ENCODE assay signal across 25 cellular contexts in genomic region chr3:147654827-147655226, GRCh38.
DNase-seq lines count a peak whose midpoint lies in the region; TF ChIP-seq lines count a peak whose summit lies in the region.
"Had no signal": no experiment of that assay in that cellular context is flagged by ENCODE, and none has a peak within 500 bp of the region (broad histone marks: within the 10 kb centered on the region; RNA-seq: fewer than 3 reads in every experiment).

No MANE protein-coding gene starts in this region.

- no peaks in the 10 kb centered on the region for H3K36me3 ChIP-seq in mammary epithelial cell (ENCODE audit: insufficient read depth, low read length)
- H3K36me3 ChIP-seq: BLaER1 treated with 17β-estradiol and CSF1 and Interleukin-3, amounts not matched to agents 10 nM and 100 nM; gastroesophageal sphincter; neural progenitor cell; SJSA1 had no signal

- H3K4me2 ChIP-seq in mammary epithelial cell (ENCODE audit: insufficient read depth, low read depth, low read length): peak overlapping the region; percentile 41
- H3K4me2 ChIP-seq: BLaER1 treated with 17β-estradiol and CSF1 and Interleukin-3, amounts not matched to agents 10 nM and 100 nM; neural progenitor cell had no signal

- H3K4me3 ChIP-seq in mammary epithelial cell (replicated peaks in 1 of 3; ENCODE audit: insufficient read depth in 1 of 3, low read depth in 2 of 3, low read length in 3 of 3): no peak overlapping the region
- H3K4me3 ChIP-seq: BLaER1 treated with 17β-estradiol and CSF1 and Interleukin-3, amounts not matched to agents 10 nM and 100 nM; gastroesophageal sphincter; neural progenitor cell; SJSA1 had no signal

- CTCF ChIA-PET in mammary epithelial cell (lab: Charles Lee; ENCODE audit: low non-redundant PET): interaction anchor here (0.9 kb wide), 1 partner anchor 12 kb away, joined by 9 read pairs; no protein-coding TSS in a partner anchor
- CTCF ChIA-PET in MCF 10A (lab: Yijun Ruan, JAX): no interaction called here

- H3K79me2 ChIP-seq in mammary epithelial cell (ENCODE audit: insufficient read depth, low read length): no peaks in the 10 kb centered on the region

- WGBS in mammary epithelial cell (ENCODE audit: low coverage, missing lambda C conversion rate): 0% methylated on average over 3 of the region's 3 CpGs

- in situ Hi-C loops in mammary epithelial cell (cut with MboI; ENCODE audit: low sequenced_read_pairs in 2 of 2) (no loop called here), KBM-7 (cut with MboI; ENCODE audit: low pct_unique_long_range_greater_than_20kb, low sequenced_read_pairs) (no loop called here)

- H3K9ac ChIP-seq in mammary epithelial cell (ENCODE audit: insufficient read depth, low read length): no peak overlapping the region
- H3K9ac ChIP-seq: BLaER1 treated with 17β-estradiol and CSF1 and Interleukin-3, amounts not matched to agents 10 nM and 100 nM; neural progenitor cell had no signal

- H3K4me1 Mint-ChIP-seq in MCF 10A (ENCODE audit: insufficient read depth, unreplicated experiment): no peaks in the 10 kb centered on the region
- H3K4me1 Mint-ChIP-seq in activated naive CD8-positive, alpha-beta T cell treated with anti-CD3 and anti-CD28 coated beads for 36 hours: no peaks in the 10 kb centered on the region
- H3K4me1 Mint-ChIP-seq: activated naive CD4-positive, alpha-beta T cell treated with anti-CD3 and anti-CD28 coated beads, Interleukin-2, amount 50 U/mL, for 24 hours had no signal

- no peak overlapping the region for H3K27ac ChIP-seq in mammary epithelial cell (ENCODE audit: insufficient read depth, low read depth, low read length)
- H3K27ac ChIP-seq: 22Rv1; BLaER1 treated with 17β-estradiol and CSF1 and Interleukin-3, amounts not matched to agents 10 nM and 100 nM; gastroesophageal sphincter; neural progenitor cell; SJSA1 had no signal

- BruUV-seq in mammary epithelial cell (replicated peaks; lab: Mats Ljungman, UMichigan) (no TSS peak), MCF 10A (replicated peaks; lab: Mats Ljungman, UMichigan) (no TSS peak)

- POLR2A ChIA-PET in MCF 10A (lab: Yijun Ruan, JAX): no interaction called here

- intact Hi-C loops in mammary epithelial cell (cut with micrococcal nuclease): no loop called here
- intact Hi-C loops in MCF 10A (cut with micrococcal nuclease): no loop called here

- no peak overlapping the region for H3K27ac Mint-ChIP-seq in MCF 10A (ENCODE audit: low read depth, unreplicated experiment)
- no peak overlapping the region for H3K27ac Mint-ChIP-seq in activated naive CD8-positive, alpha-beta T cell treated with anti-CD3 and anti-CD28 coated beads for 36 hours
- H3K27ac Mint-ChIP-seq: activated CD4-positive, alpha-beta memory T cell treated with anti-CD3 and anti-CD28 coated beads for 36 hours; activated naive CD4-positive, alpha-beta T cell treated with anti-CD3 and anti-CD28 coated beads, Interleukin-2, amount 50 U/mL, for 24 hours; activated T-cell treated with anti-CD3 and anti-CD28 coated beads, Interleukin-2, amount 50 U/mL, for 24 hours; brain; neural progenitor cell had no signal

- H3K4me1 ChIP-seq in mammary epithelial cell (ENCODE audit: insufficient read depth, low read length): peaks cover 9% of the 10 kb centered on the region
- H3K4me1 ChIP-seq: SJSA1 had no signal

- H3K27me3 ChIP-seq in mammary epithelial cell (ENCODE audit: insufficient read depth, low read length): peaks cover 3% of the 10 kb centered on the region
- H3K27me3 ChIP-seq: BLaER1 treated with 17β-estradiol and CSF1 and Interleukin-3, amounts not matched to agents 10 nM and 100 nM; gastroesophageal sphincter; neural progenitor cell; SJSA1 had no signal

- no peaks in the 10 kb centered on the region for H3K9me3 ChIP-seq in mammary epithelial cell (replicated peaks; ENCODE audit: insufficient read depth, low read length)
- H3K9me3 ChIP-seq: BLaER1 treated with 17β-estradiol and CSF1 and Interleukin-3, amounts not matched to agents 10 nM and 100 nM; gastroesophageal sphincter; SJSA1 had no signal

- no peaks in the 10 kb centered on the region for H3K36me3 Mint-ChIP-seq in MCF 10A (ENCODE audit: insufficient read depth, unreplicated experiment)
- H3K36me3 Mint-ChIP-seq in activated naive CD8-positive, alpha-beta T cell treated with anti-CD3 and anti-CD28 coated beads for 36 hours: no peaks in the 10 kb centered on the region
- H3K36me3 Mint-ChIP-seq: activated CD4-positive, alpha-beta memory T cell treated with anti-CD3 and anti-CD28 coated beads for 36 hours; activated naive CD4-positive, alpha-beta T cell treated with anti-CD3 and anti-CD28 coated beads, Interleukin-2, amount 50 U/mL, for 24 hours; brain had no signal

- H3K27me3 Mint-ChIP-seq in MCF 10A (ENCODE audit: insufficient read depth, unreplicated experiment): no peaks in the 10 kb centered on the region
- H3K27me3 Mint-ChIP-seq in activated naive CD8-positive, alpha-beta T cell treated with anti-CD3 and anti-CD28 coated beads for 36 hours: no peaks in the 10 kb centered on the region
- H3K27me3 Mint-ChIP-seq: activated CD4-positive, alpha-beta memory T cell treated with anti-CD3 and anti-CD28 coated beads for 36 hours; activated naive CD4-positive, alpha-beta T cell treated with anti-CD3 and anti-CD28 coated beads, Interleukin-2, amount 50 U/mL, for 24 hours; activated T-cell treated with anti-CD3 and anti-CD28 coated beads, Interleukin-2, amount 50 U/mL, for 24 hours; brain had no signal

- no peak overlapping the region for H2AFZ ChIP-seq in mammary epithelial cell (ENCODE audit: low read depth, low read length)
- H2AFZ ChIP-seq: neural progenitor cell had no signal

- peak; percentile 21 for DNase-seq in mammary epithelial cell
- DNase-seq in MCF 10A (ENCODE audit: unreplicated experiment): no peak
- peak; percentile 80 for DNase-seq in astrocyte of the hippocampus (ENCODE audit: low read depth, low spot score)
- peak; percentile 41 for DNase-seq in iris pigment epithelial cell (ENCODE audit: low read depth)
- DNase-seq in stromal cell of bone marrow (ENCODE audit: low read depth): peak; percentile 65
- DNase-seq in GM20000 (ENCODE audit: low spot score): no peak
- DNase-seq in KBM-7: no peak
- DNase-seq in activated naive CD8-positive, alpha-beta T cell treated with anti-CD3 and anti-CD28 coated beads for 36 hours: no peak
- DNase-seq: activated CD4-positive, alpha-beta memory T cell treated with anti-CD3 and anti-CD28 coated beads for 36 hours; activated T-cell treated with anti-CD3 and anti-CD28 coated beads, Interleukin-2, amount 50 U/mL, for 24 hours; dermis blood vessel endothelial cell; MM.1S; NCI-H1694; NCI-H774; OCI-M1; stimulated activated CD4-positive, alpha-beta T cell treated with anti-CD3 and anti-CD28 coated beads, Interleukin-15, amount 100 ng/mL, for 24 hours; stimulated activated naive CD4-positive, alpha-beta T cell treated with Interleukin-2 at 50 U/mL for 16 hours; trophoblast cell had no signal

- TF ChIP-seq CTCF in mammary epithelial cell (conservative IDR thresholded peaks at IDR 0.05 in 1 of 2, IDR thresholded peaks at IDR 0.05 in 1 of 2; ENCODE audit: extremely low read depth in 1 of 2, insufficient read depth in 1 of 2, low read depth in 1 of 2, low read length in 2 of 2) (no peak), MCF 10A (IDR thresholded peaks at IDR 0.05; ENCODE audit: unreplicated experiment) (no peak), GM20000 (IDR thresholded peaks at IDR 0.05; ENCODE audit: extremely low read depth, missing control alignments) (no peak)

- H4K20me1 ChIP-seq in mammary epithelial cell (ENCODE audit: insufficient read depth, low read length): no peaks in the 10 kb centered on the region
- H4K20me1 ChIP-seq: BLaER1 treated with 17β-estradiol and CSF1 and Interleukin-3, amounts not matched to agents 10 nM and 100 nM had no signal

- H3K4me3 Mint-ChIP-seq in MCF 10A (ENCODE audit: unreplicated experiment): no peak overlapping the region
- H3K4me3 Mint-ChIP-seq in activated naive CD8-positive, alpha-beta T cell treated with anti-CD3 and anti-CD28 coated beads for 36 hours: no peak overlapping the region
- H3K4me3 Mint-ChIP-seq: activated CD4-positive, alpha-beta memory T cell treated with anti-CD3 and anti-CD28 coated beads for 36 hours; activated naive CD4-positive, alpha-beta T cell treated with anti-CD3 and anti-CD28 coated beads, Interleukin-2, amount 50 U/mL, for 24 hours; activated T-cell treated with anti-CD3 and anti-CD28 coated beads, Interleukin-2, amount 50 U/mL, for 24 hours; brain; neural progenitor cell had no signal

- dilution Hi-C loops in mammary epithelial cell (cut with HindIII; ENCODE audit: low sequenced_read_pairs): no loop called here

- H3K9me3 Mint-ChIP-seq in MCF 10A (ENCODE audit: unreplicated experiment): no peaks in the 10 kb centered on the region
- H3K9me3 Mint-ChIP-seq in activated naive CD8-positive, alpha-beta T cell treated with anti-CD3 and anti-CD28 coated beads for 36 hours: peaks cover 1% of the 10 kb centered on the region
- H3K9me3 Mint-ChIP-seq: activated naive CD4-positive, alpha-beta T cell treated with anti-CD3 and anti-CD28 coated beads, Interleukin-2, amount 50 U/mL, for 24 hours; activated T-cell treated with anti-CD3 and anti-CD28 coated beads, Interleukin-2, amount 50 U/mL, for 24 hours had no signal

Comparison
In these comparisons a context has a peak if more than half of its experiments do, and no peak if none do; other contexts are left out.
1. DNase-seq: peak in mammary epithelial cell (single experiment), astrocyte of the hippocampus (single experiment), iris pigment epithelial cell (single experiment) and stromal cell of bone marrow (single experiment); none in MCF 10A (single experiment), GM20000 (single experiment), KBM-7 (single experiment) and activated naive CD8-positive, alpha-beta T cell treated with anti-CD3 and anti-CD28 coated beads for 36 hours (single experiment).